ENCODE assay signal across 1 cellular context in genomic region chr4:26566027-26566578, GRCh38.
TF ChIP-seq lines count a peak whose summit lies in the region.

No MANE protein-coding gene starts in this region.

TF ChIP-seq in HCT116, 20 proteins besides CTCF, POLR2A, EP300 and RAD21 (continued from another document):
- no peak for TF ChIP-seq ATF3 (IDR thresholded peaks at IDR 0.05)
- no peak for TF ChIP-seq EGR1 (IDR thresholded peaks at IDR 0.05; ENCODE audit: low read depth)
- no peak for TF ChIP-seq CBX3 (IDR thresholded peaks at IDR 0.05; ENCODE audit: low read depth)
- no peak for TF ChIP-seq POLR2AphosphoS5 (IDR thresholded peaks at IDR 0.05; ENCODE audit: low read depth, low read length)
